In genomic region chr19:23366437-23366836, GRCh38 we compare ENCODE assay signal across 29 cellular contexts.
"Had no signal": no experiment of that assay in that cellular context is flagged by ENCODE, and none has a peak within 500 bp of the region (broad histone marks: within the 10 kb centered on the region; RNA-seq: fewer than 3 reads in every experiment).

No MANE protein-coding gene starts in this region.

- H3K27me3 ChIP-seq: brain microvascular endothelial cell had no signal

- H3K27me3 Mint-ChIP-seq: activated B cell treated with CpG ODN at 0.5 μM for 24 hours; activated CD8-positive, alpha-beta T cell treated with anti-CD3 and anti-CD28 coated beads for 36 hours; activated naive CD8-positive, alpha-beta T cell treated with anti-CD3 and anti-CD28 coated beads, Interleukin-2, amount 10 ng/mL, durations not matched to agents 7 days and 5 days; activated T-helper 17 cell treated with anti-CD3 and anti-CD28 coated beads, Interleukin-2, amount 50 U/mL, for 72 hours; central memory CD8-positive, alpha-beta T cell; effector memory CD8-positive, alpha-beta T cell; T-helper 17 cell had no signal

- H3K4me3 Mint-ChIP-seq: activated B cell treated with CpG ODN at 0.5 μM for 24 hours; activated CD8-positive, alpha-beta T cell treated with anti-CD3 and anti-CD28 coated beads for 36 hours; activated naive CD4-positive, alpha-beta T cell treated with anti-CD3 and anti-CD28 coated beads for 36 hours; activated naive CD8-positive, alpha-beta T cell treated with anti-CD3 and anti-CD28 coated beads, Interleukin-2, amount 10 ng/mL, durations not matched to agents 7 days and 5 days; activated T-cell treated with anti-CD3 and anti-CD28 coated beads, Interleukin-2, amount 50 U/mL, for 4 hours; activated T-helper 17 cell treated with anti-CD3 and anti-CD28 coated beads, Interleukin-2, amount 50 U/mL, for 72 hours; central memory CD8-positive, alpha-beta T cell; effector memory CD8-positive, alpha-beta T cell; T-helper 17 cell; T-helper 2 cell treated with Interferon-gamma antibody and Interleukin-4, amounts not matched to agents 5 μg/mL and 100 μg/mL, for 36 hours had no signal

- ATAC-seq: activated CD4-positive, CD25-positive, alpha-beta regulatory T cell treated with anti-CD3 and anti-CD28 coated beads, Interleukin-2, amount 50 U/mL, for 24 hours; activated CD8-positive, alpha-beta T cell treated with anti-CD3 and anti-CD28 coated beads for 36 hours; activated naive CD4-positive, alpha-beta T cell treated with anti-CD3 and anti-CD28 coated beads, Interleukin-2, amount 50 U/mL, for 72 hours; activated T-cell treated with anti-CD3 and anti-CD28 coated beads, Interleukin-2, amount 50 U/mL, for 4 hours; activated T-helper 17 cell treated with anti-CD3 and anti-CD28 coated beads, Interleukin-2, amount 50 U/mL, for 72 hours; effector memory CD8-positive, alpha-beta T cell; esophagus mucosa; T-helper 17 cell had no signal

- H3K4me1 Mint-ChIP-seq: activated B cell treated with CpG ODN at 0.5 μM for 24 hours; activated naive CD8-positive, alpha-beta T cell treated with anti-CD3 and anti-CD28 coated beads, Interleukin-2, amount 10 ng/mL, durations not matched to agents 7 days and 5 days; activated T-helper 17 cell treated with anti-CD3 and anti-CD28 coated beads, Interleukin-2, amount 50 U/mL, for 72 hours; central memory CD8-positive, alpha-beta T cell; T-helper 17 cell had no signal

- H3K27ac Mint-ChIP-seq: activated B cell treated with CpG ODN at 0.5 μM for 24 hours; activated CD8-positive, alpha-beta T cell treated with anti-CD3 and anti-CD28 coated beads for 36 hours; activated naive CD4-positive, alpha-beta T cell treated with anti-CD3 and anti-CD28 coated beads for 36 hours; activated naive CD4-positive, alpha-beta T cell treated with anti-CD3 and anti-CD28 coated beads, Interleukin-2, amount 50 U/mL, for 72 hours; activated naive CD8-positive, alpha-beta T cell treated with anti-CD3 and anti-CD28 coated beads, Interleukin-2, amount 10 ng/mL, durations not matched to agents 7 days and 5 days; activated T-helper 17 cell treated with anti-CD3 and anti-CD28 coated beads, Interleukin-2, amount 50 U/mL, for 72 hours; effector memory CD8-positive, alpha-beta T cell; T-helper 17 cell; T-helper 2 cell treated with Interferon-gamma antibody and Interleukin-4, amounts not matched to agents 5 μg/mL and 100 μg/mL, for 36 hours had no signal

- H3K9me3 Mint-ChIP-seq: central memory CD8-positive, alpha-beta T cell; effector memory CD8-positive, alpha-beta T cell had no signal

- H3K27ac ChIP-seq: brain microvascular endothelial cell, WERI-Rb-1 had no signal

- DNase-seq: activated B cell treated with CpG ODN at 0.5 μM for 24 hours; activated CD4-positive, alpha-beta T cell treated with anti-CD3 and anti-CD28 coated beads for 48 hours; activated CD4-positive, alpha-beta T cell treated with anti-CD3 and anti-CD28 coated beads, Interleukin-2, amount 50 U/mL, for 1 hour; activated CD4-positive, alpha-beta T cell treated with anti-CD3 and anti-CD28 coated beads, Interleukin-2, amount 50 U/mL, for 48 hours; activated CD8-positive, alpha-beta memory T cell treated with anti-CD3 and anti-CD28 coated beads for 24 hours; activated CD8-positive, alpha-beta T cell treated with anti-CD3 and anti-CD28 coated beads for 36 hours; activated effector memory CD4-positive, alpha-beta T cell treated with anti-CD3 and anti-CD28 coated beads, Interleukin-2, amount 50 U/mL, for 16 hours; activated naive CD4-positive, alpha-beta T cell treated with anti-CD3 and anti-CD28 coated beads for 36 hours; activated naive CD8-positive, alpha-beta T cell treated with anti-CD3 and anti-CD28 coated beads, Interleukin-2, amount 10 ng/mL, durations not matched to agents 7 days and 5 days; activated T-cell treated with anti-CD3 and anti-CD28 coated beads, Interleukin-2, amount 50 U/mL, for 4 hours; amniotic stem cell; anterior cingulate cortex; brain microvascular endothelial cell; cortex of kidney; dermis blood vessel endothelial cell; effector CD4-positive, alpha-beta T cell; effector memory CD8-positive, alpha-beta T cell; foreskin fibroblast; head of caudate nucleus; T-helper 1 cell; T-helper 17 cell; T1000; WERI-Rb-1 had no signal
